3 cellular contexts compared by ENCODE assay signal in genomic region chr4:131192318-131192717, GRCh38.
TF ChIP-seq lines count a peak whose summit lies in the region.

No MANE protein-coding gene starts in this region.

TF ChIP-seq in K562, 482 proteins besides CTCF, POLR2A, EP300 and RAD21 (continued from another document):
- TF ChIP-seq CREB3 (tag; conservative IDR thresholded peaks at IDR 0.05; ENCODE audit: low read depth) = peak; percentile 67; the same call in 1 of the 2 replicates

TF ChIP-seq in H1, 55 proteins besides CTCF, POLR2A, EP300 and RAD21:
- TF ChIP-seq CHD7 (IDR thresholded peaks at IDR 0.05; ENCODE audit: insufficient replicate concordance, low read length) = no peak
- TF ChIP-seq HDAC2 (IDR thresholded peaks at IDR 0.05; ENCODE audit: borderline replicate concordance in 1 of 2, low read depth in 2 of 2, low read length in 2 of 2) = no peak
- TF ChIP-seq GTF2F1 (IDR thresholded peaks at IDR 0.05; ENCODE audit: borderline replicate concordance, low read depth, low read length) = no peak
- no peak for TF ChIP-seq CEBPB (IDR thresholded peaks at IDR 0.05; ENCODE audit: low read depth, low read length)
- TF ChIP-seq SIRT6 (IDR thresholded peaks at IDR 0.05; ENCODE audit: low read length) = no peak
- TF ChIP-seq ZNF274 (IDR thresholded peaks at IDR 0.05; ENCODE audit: borderline replicate concordance, extremely low read depth, low read length) = no peak
- no peak for TF ChIP-seq BACH1 (IDR thresholded peaks at IDR 0.05; ENCODE audit: low read length)
- TF ChIP-seq CBX8 (IDR thresholded peaks at IDR 0.05; ENCODE audit: borderline replicate concordance, low read depth, low read length) = no peak
- no peak for TF ChIP-seq ATF3 (IDR thresholded peaks at IDR 0.05; ENCODE audit: insufficient read depth, low read depth, low read length)
- TF ChIP-seq SAP30 (IDR thresholded peaks at IDR 0.05; ENCODE audit: insufficient read depth, insufficient replicate concordance, low read length) = no peak
- no peak for TF ChIP-seq KDM5A (IDR thresholded peaks at IDR 0.05; ENCODE audit: low read length)
- no peak for TF ChIP-seq KDM1A (IDR thresholded peaks at IDR 0.05; ENCODE audit: borderline replicate concordance, low read length)
- no peak for TF ChIP-seq NRF1 (IDR thresholded peaks at IDR 0.05; ENCODE audit: low read depth, low read length)
- TF ChIP-seq MAX (IDR thresholded peaks at IDR 0.05) = no peak
- TF ChIP-seq HDAC6 (IDR thresholded peaks at IDR 0.05; ENCODE audit: low read depth, low read length) = no peak
- no peak for TF ChIP-seq CHD1 (IDR thresholded peaks at IDR 0.05; ENCODE audit: low read depth, low read length)
- no peak for TF ChIP-seq SP2 (IDR thresholded peaks at IDR 0.05; ENCODE audit: low read length)
- no peak for TF ChIP-seq POLR2AphosphoS5 (IDR thresholded peaks at IDR 0.05; ENCODE audit: low read depth, low read length)

TF ChIP-seq in WTC11, 78 proteins besides CTCF, POLR2A, EP300 and RAD21 (continued from another document):
- TF ChIP-seq ZNF425 (CRISPR knock-in tag; conservative IDR thresholded peaks at IDR 0.05) (no peak), SMAD4 (CRISPR knock-in tag; IDR thresholded peaks at IDR 0.05) (no peak), GABPB1 (CRISPR knock-in tag; IDR thresholded peaks at IDR 0.05) (no peak), ZNF138 (CRISPR knock-in tag; conservative IDR thresholded peaks at IDR 0.05) (no peak), AFF4 (CRISPR knock-in tag; IDR thresholded peaks at IDR 0.05; ENCODE audit: borderline replicate concordance) (no peak), TP53 (CRISPR knock-in tag; IDR thresholded peaks at IDR 0.05) (no peak), JAZF1 (CRISPR knock-in tag; IDR thresholded peaks at IDR 0.05) (no peak), GRHL2 (CRISPR knock-in tag; IDR thresholded peaks at IDR 0.05; ENCODE audit: insufficient replicate concordance, severe bottlenecking) (no peak), ESRRA (CRISPR knock-in tag; IDR thresholded peaks at IDR 0.05; ENCODE audit: borderline replicate concordance) (no peak), HMGA2 (CRISPR knock-in tag; IDR thresholded peaks at IDR 0.05) (no peak), ATF3 (CRISPR knock-in tag; conservative IDR thresholded peaks at IDR 0.05) (no peak), NFYB (CRISPR knock-in tag; conservative IDR thresholded peaks at IDR 0.05; ENCODE audit: low read depth) (no peak)
